In genomic region chr17:79658811-79659207, GRCh38 we compare ENCODE assay signal across 2 cellular contexts.
TF ChIP-seq lines count a peak whose summit lies in the region.

No MANE protein-coding gene starts in this region.

TF ChIP-seq in IMR-90, 13 proteins besides CTCF, POLR2A, EP300 and RAD21 (continued from another document):
- no peak for TF ChIP-seq CEBPB (IDR thresholded peaks at IDR 0.05; ENCODE audit: low read depth, low read length)
- TF ChIP-seq MAFK (IDR thresholded peaks at IDR 0.05; ENCODE audit: low read depth, low read length): no peak
- no peak for TF ChIP-seq CHD1 (IDR thresholded peaks at IDR 0.05; ENCODE audit: low read depth, low read length)
- TF ChIP-seq SMC3 (IDR thresholded peaks at IDR 0.05; ENCODE audit: low read depth, low read length): no peak
- TF ChIP-seq ELK1 (IDR thresholded peaks at IDR 0.05; ENCODE audit: borderline replicate concordance, low read depth, low read length): no peak
- TF ChIP-seq RFX5 (IDR thresholded peaks at IDR 0.05; ENCODE audit: low read depth, low read length): no peak
- no peak for TF ChIP-seq MXI1 (IDR thresholded peaks at IDR 0.05; ENCODE audit: borderline replicate concordance, low read depth, low read length)
- TF ChIP-seq USF2 (IDR thresholded peaks at IDR 0.05; ENCODE audit: low read depth, low read length): no peak
- no peak for TF ChIP-seq MAZ (IDR thresholded peaks at IDR 0.05; ENCODE audit: borderline replicate concordance, low read depth, low read length)
TF ChIP-seq in IMR-90: peak in this region for 0.

TF ChIP-seq in GM12878, 131 proteins besides CTCF, POLR2A, EP300 and RAD21 (continued from another document):
- TF ChIP-seq DPF2 (IDR thresholded peaks at IDR 0.05) (no peak), PRDM15 (CRISPR knock-in tag; IDR thresholded peaks at IDR 0.05) (no peak), NFXL1 (IDR thresholded peaks at IDR 0.05; ENCODE audit: borderline replicate concordance) (no peak), SMAD5 (IDR thresholded peaks at IDR 0.05; ENCODE audit: low read depth) (no peak), ZNF687 (IDR thresholded peaks at IDR 0.05) (no peak), ZBTB4 (CRISPR knock-in tag; IDR thresholded peaks at IDR 0.05) (no peak), GABPA (IDR thresholded peaks at IDR 0.05; ENCODE audit: low read depth) (no peak), TBL1XR1 (IDR thresholded peaks at IDR 0.05; ENCODE audit: low read depth, low read length) (no peak), POLR2AphosphoS5 (IDR thresholded peaks at IDR 0.05; ENCODE audit: low read length) (no peak)
